ENCODE assay signal across 8 cellular contexts in genomic region chr6:57173056-57173885, GRCh38. TPM values are rescaled to one million over a fixed set of nuclear protein-coding genes. Genes with fewer than 3 reads are reported as not detected.
A peak's percentile ranks its signal among the peaks of the same experiment; 100 is the strongest.
DNase-seq lines count a peak whose midpoint lies in the region; ATAC-seq and TF ChIP-seq lines count a peak whose summit lies in the region.

No MANE protein-coding gene starts in this region.

- H3K9me3 Mint-ChIP-seq in CD4-positive, CD25-positive, alpha-beta regulatory T cell = no peaks in the 10 kb centered on the region

- intact Hi-C loops in spleen (cut with DNase I; ENCODE audit: low total_unique reads) = loop anchor here (10.0 kb wide), 1 partner anchor 52 kb away; the partner anchor contains the start of gene RAB23

- H3K9me3 ChIP-seq in CD4-positive, CD25-positive, alpha-beta regulatory T cell (ENCODE audit: control insufficient read depth in 2 of 2, low read length in 2 of 2) = no peaks in the 10 kb centered on the region
- H3K9me3 ChIP-seq in HEK293 (ENCODE audit: control insufficient read depth, insufficient read depth, low read depth, low read length) (no peaks in the 10 kb centered on the region), spleen (no peaks in the 10 kb centered on the region)

- no peak for TF ChIP-seq POLR2A in spleen (IDR thresholded peaks at IDR 0.05)

- peak overlapping the region; percentile 92 to 94 (median 94) for H3K4me3 Mint-ChIP-seq in CD4-positive, CD25-positive, alpha-beta regulatory T cell

- peaks cover 22% of the 10 kb centered on the region for H3K4me1 ChIP-seq in CD4-positive, CD25-positive, alpha-beta regulatory T cell (ENCODE audit: control insufficient read depth, insufficient read depth, low read length, poor library complexity, severe bottlenecking)
- H3K4me1 ChIP-seq in HEK293 (ENCODE audit: control insufficient read depth, insufficient read depth, low read length) (peaks cover 14% of the 10 kb centered on the region; the same call in 1 of the 2 replicates), spleen (peaks cover 4 to 30% (median 20%) of the 10 kb centered on the region in 6 donors)

- POLR2A ChIA-PET in HEK293 (lab: Yijun Ruan, JAX) = interaction anchor here (2.3 kb wide), 1 partner anchor 48 kb away, joined by 15 read pairs; the partner anchor contains the start of gene RAB23

- WGBS in spleen, 5 donors = 16 to 29% (median 19%) methylated on average over 19 of the region's 19 CpGs

- ATAC-seq in CD4-positive, CD25-positive, alpha-beta regulatory T cell (ENCODE audit: low read depth in 2 of 2) = no peak
- ATAC-seq in activated CD4-positive, CD25-positive, alpha-beta regulatory T cell treated with anti-CD3 and anti-CD28 coated beads, Interleukin-2, amount 50 U/mL, for 24 hours = no peak
- ATAC-seq in esophagus mucosa = no peak

- H3K27me3 Mint-ChIP-seq in CD4-positive, CD25-positive, alpha-beta regulatory T cell = no peaks in the 10 kb centered on the region

- H3K27ac Mint-ChIP-seq in CD4-positive, CD25-positive, alpha-beta regulatory T cell = peak overlapping the region; percentile 79 to 92 (median 92)

- peak in 2 of 3 donors; percentile 29 to 73 for DNase-seq in CD4-positive, CD25-positive, alpha-beta regulatory T cell
- DNase-seq in RPMI7951 (ENCODE audit: low read depth) (peak; percentile 37), astrocyte of the hippocampus (ENCODE audit: low read depth, low spot score) (peak; percentile 38), iPS-NIHi7 (ENCODE audit: extremely low spot score) (peak; percentile 26), spleen (peak; percentile 79)

- CTCF ChIA-PET in HEK293 (lab: Yijun Ruan, JAX) = interaction anchor here (0.9 to 2.1 kb wide), 4 partner anchors 46 to 270 kb away, joined by 3 to 8 read pairs (median 4); partner anchors contain the start of gene PRIM2

- H3K27me3 ChIP-seq in CD4-positive, CD25-positive, alpha-beta regulatory T cell (ENCODE audit: control insufficient read depth, insufficient read depth, low read length) = no peaks in the 10 kb centered on the region
- no peaks in the 10 kb centered on the region for H3K27me3 ChIP-seq in spleen (replicated peaks in 1 of 7)

- peaks cover 1% of the 10 kb centered on the region for H3K36me3 Mint-ChIP-seq in CD4-positive, CD25-positive, alpha-beta regulatory T cell

- H3K36me3 ChIP-seq in CD4-positive, CD25-positive, alpha-beta regulatory T cell (ENCODE audit: control insufficient read depth, insufficient read depth, low read length) = no peaks in the 10 kb centered on the region
- H3K36me3 ChIP-seq in HEK293 (ENCODE audit: control insufficient read depth in 2 of 2, insufficient read depth in 1 of 2, low read length in 2 of 2) (peaks cover 3 to 5% of the 10 kb centered on the region in 2 experiments; a peak in 2 of 3 replicates), spleen (peaks cover 0 to 8% (median 0%) of the 10 kb centered on the region in 6 donors)

- peak overlapping the region; percentile 88 for H3K27ac ChIP-seq in CD4-positive, CD25-positive, alpha-beta regulatory T cell (ENCODE audit: insufficient read depth, low read length, poor library complexity, severe bottlenecking)
- H3K27ac ChIP-seq in HEK293 (ENCODE audit: extremely low read depth, low read depth, low read length) (peak overlapping the region; percentile 92), spleen (peak overlapping the region in 7 of 8 donors; percentile 81 to 93 (median 88))

- peak overlapping the region; percentile 90 for H3K4me3 ChIP-seq in CD4-positive, CD25-positive, alpha-beta regulatory T cell (ENCODE audit: low read depth, low read length)
- peak overlapping the region; percentile 65 for H3K4me3 ChIP-seq in HEK293 (ENCODE audit: low read depth, low read length)
- peak overlapping the region; percentile 55 to 80 (median 64) for H3K4me3 ChIP-seq in spleen

- no peak for TF ChIP-seq CTCF in HEK293 (tag by site-specific recombination; IDR thresholded peaks at IDR 0.05)
- no peak for TF ChIP-seq CTCF in spleen (IDR thresholded peaks at IDR 0.05 in 8 of 11, conservative IDR thresholded peaks at IDR 0.05 in 3 of 11)

- peaks cover 24 to 48% (median 27%) of the 10 kb centered on the region in 4 donors for H3K4me1 Mint-ChIP-seq in CD4-positive, CD25-positive, alpha-beta regulatory T cell

TF ChIP-seq in HEK293, 187 proteins besides CTCF, POLR2A, EP300 and RAD21:
- TF ChIP-seq ZBTB17 (tag by site-specific recombination; IDR thresholded peaks at IDR 0.05) (0 out of 2 replicates have a peak, but pooled peaks have one; percentile 16), MEIS1 (CRISPR knock-in tag; IDR thresholded peaks at IDR 0.05; ENCODE audit: borderline replicate concordance) (no peak), ZNF324 (tag by site-specific recombination; IDR thresholded peaks at IDR 0.05) (no peak), ZNF335 (tag by site-specific recombination; conservative IDR thresholded peaks at IDR 0.05) (peak; percentile 6; the same call in 1 of the 2 replicates), ZBTB48 (tag by site-specific recombination; IDR thresholded peaks at IDR 0.05) (peak; percentile 64), KLF10 (tag by site-specific recombination; IDR thresholded peaks at IDR 0.05) (0 out of 2 replicates have a peak, but pooled peaks have one; percentile 11), ZNF214 (tag by site-specific recombination; IDR thresholded peaks at IDR 0.05; ENCODE audit: borderline replicate concordance) (no peak), ZXDB (tag by site-specific recombination; IDR thresholded peaks at IDR 0.05) (no peak), GLIS2 (tag by site-specific recombination; IDR thresholded peaks at IDR 0.05) (no peak), WT1 (tag by site-specific recombination; IDR thresholded peaks at IDR 0.05) (no peak; the same call in 1 of the 2 replicates), ZNF600 (tag by site-specific recombination; IDR thresholded peaks at IDR 0.05) (no peak; the same call in 1 of the 2 replicates), ZBTB10 (tag by site-specific recombination; IDR thresholded peaks at IDR 0.05) (no peak), PRDM6 (tag by site-specific recombination; IDR thresholded peaks at IDR 0.05) (peak; percentile 52; the same call in 1 of the 2 replicates), ZNF514 (tag by site-specific recombination; IDR thresholded peaks at IDR 0.05) (no peak)
- TF ChIP-seq, protein P1, sequence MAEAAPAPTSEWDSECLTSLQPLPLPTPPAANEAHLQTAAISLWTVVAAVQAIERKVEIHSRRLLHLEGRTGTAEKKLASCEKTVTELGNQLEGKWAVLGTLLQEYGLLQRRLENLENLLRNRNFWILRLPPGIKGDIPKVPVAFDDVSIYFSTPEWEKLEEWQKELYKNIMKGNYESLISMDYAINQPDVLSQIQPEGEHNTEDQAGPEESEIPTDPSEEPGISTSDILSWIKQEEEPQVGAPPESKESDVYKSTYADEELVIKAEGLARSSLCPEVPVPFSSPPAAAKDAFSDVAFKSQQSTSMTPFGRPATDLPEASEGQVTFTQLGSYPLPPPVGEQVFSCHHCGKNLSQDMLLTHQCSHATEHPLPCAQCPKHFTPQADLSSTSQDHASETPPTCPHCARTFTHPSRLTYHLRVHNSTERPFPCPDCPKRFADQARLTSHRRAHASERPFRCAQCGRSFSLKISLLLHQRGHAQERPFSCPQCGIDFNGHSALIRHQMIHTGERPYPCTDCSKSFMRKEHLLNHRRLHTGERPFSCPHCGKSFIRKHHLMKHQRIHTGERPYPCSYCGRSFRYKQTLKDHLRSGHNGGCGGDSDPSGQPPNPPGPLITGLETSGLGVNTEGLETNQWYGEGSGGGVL (tag by site-specific recombination; IDR thresholded peaks at IDR 0.05) = no peak

RNA-seq across cellular contexts. Expression of gene BAG2, which starts 1.1 kb away (rescaled TPM):
- total RNA-seq in CD4-positive, CD25-positive, alpha-beta regulatory T cell = 2.9 TPM
- 1 to 10 TPM; 2.1 to 3.7 (median 3.0) TPM for polyA plus RNA-seq in CD4-positive, CD25-positive, alpha-beta regulatory T cell
- 14.8 and 18.3 TPM in 2 replicates for total RNA-seq in RPMI7951 (2014; rRNA removed; shearing (Covaris generic))
- total RNA-seq in spleen (1 to 10 TPM; 1.6 to 3.8 (median 2.0) TPM), esophagus mucosa (0.24 TPM)
- 1 to 10 TPM in 2 of 3 donors, under 1 TPM in 1; 0.98 to 2.0 (median 1.8) TPM for polyA plus RNA-seq in spleen

RNA-seq across cellular contexts. Expression of gene RAB23, which starts 48.8 kb away (rescaled TPM):
- 0.07 TPM for total RNA-seq in CD4-positive, CD25-positive, alpha-beta regulatory T cell
- under 1 TPM in 3 of 4 donors, not detected in 1; 0.08 to 0.56 (median 0.49) TPM for polyA plus RNA-seq in CD4-positive, CD25-positive, alpha-beta regulatory T cell
- total RNA-seq in RPMI7951 (2014; rRNA removed; shearing (Covaris generic)) = 42.8 and 51.2 TPM in 2 replicates
- total RNA-seq in spleen = 1 to 10 TPM; 1.7 to 3.9 (median 2.2) TPM
- polyA plus RNA-seq in spleen = 1 to 10 TPM in 2 of 3 donors, under 1 TPM in 1; 0.89 to 2.6 (median 1.7) TPM
- total RNA-seq in esophagus mucosa = 2.4 TPM

Comparison
In these comparisons a context has a peak if more than half of its experiments do, and no peak if none do; other contexts are left out.
1. DNase-seq: peak in every context shown above with its lines; median percentile 79 in spleen; 51 in CD4-positive, CD25-positive, alpha-beta regulatory T cell; 38 in astrocyte of the hippocampus; 37 in RPMI7951; 26 in iPS-NIHi7.